ENCODE assay signal across 1 cellular context in the genomic region with DNA sequence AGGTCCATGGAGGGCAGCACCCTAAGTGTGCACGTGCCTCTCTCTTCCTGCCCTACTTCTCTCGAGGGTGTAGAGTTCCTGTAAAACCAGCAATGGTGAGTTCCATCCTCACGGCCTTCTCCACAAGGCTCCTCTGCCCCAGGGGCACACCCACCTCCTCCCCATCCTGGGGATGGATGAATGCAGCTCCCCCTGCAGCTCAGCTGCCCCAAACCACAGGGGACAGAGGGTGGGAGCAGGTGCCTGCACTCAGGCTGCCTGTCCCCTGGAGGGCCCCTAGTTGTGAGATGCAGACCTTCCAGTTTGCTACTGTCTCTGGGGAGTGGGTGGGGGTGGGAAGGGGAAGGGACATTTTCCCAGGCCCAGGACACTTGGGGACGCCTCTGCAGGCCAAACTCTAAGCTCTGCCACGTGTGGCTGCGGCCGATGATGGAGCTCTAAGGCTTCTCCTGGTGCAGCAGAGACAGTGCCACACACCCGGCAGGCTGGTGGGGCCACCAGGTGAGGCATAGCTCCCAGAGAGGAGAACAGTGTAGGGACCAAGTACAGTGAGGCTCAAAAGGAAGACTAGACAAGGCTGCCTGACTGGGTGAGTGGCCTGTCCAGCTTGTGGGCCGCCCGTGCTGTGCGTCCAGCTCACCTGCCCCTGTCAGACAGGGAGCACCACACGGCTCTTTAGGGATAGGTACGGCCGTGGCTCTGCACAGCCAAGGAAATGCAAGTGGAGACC.
TF ChIP-seq lines count a peak whose summit lies in the region.

No MANE protein-coding gene starts in this region.

TF ChIP-seq in GM23338, 12 proteins besides CTCF, POLR2A, EP300 and RAD21 (continued from another document):
- TF ChIP-seq, protein P1, sequence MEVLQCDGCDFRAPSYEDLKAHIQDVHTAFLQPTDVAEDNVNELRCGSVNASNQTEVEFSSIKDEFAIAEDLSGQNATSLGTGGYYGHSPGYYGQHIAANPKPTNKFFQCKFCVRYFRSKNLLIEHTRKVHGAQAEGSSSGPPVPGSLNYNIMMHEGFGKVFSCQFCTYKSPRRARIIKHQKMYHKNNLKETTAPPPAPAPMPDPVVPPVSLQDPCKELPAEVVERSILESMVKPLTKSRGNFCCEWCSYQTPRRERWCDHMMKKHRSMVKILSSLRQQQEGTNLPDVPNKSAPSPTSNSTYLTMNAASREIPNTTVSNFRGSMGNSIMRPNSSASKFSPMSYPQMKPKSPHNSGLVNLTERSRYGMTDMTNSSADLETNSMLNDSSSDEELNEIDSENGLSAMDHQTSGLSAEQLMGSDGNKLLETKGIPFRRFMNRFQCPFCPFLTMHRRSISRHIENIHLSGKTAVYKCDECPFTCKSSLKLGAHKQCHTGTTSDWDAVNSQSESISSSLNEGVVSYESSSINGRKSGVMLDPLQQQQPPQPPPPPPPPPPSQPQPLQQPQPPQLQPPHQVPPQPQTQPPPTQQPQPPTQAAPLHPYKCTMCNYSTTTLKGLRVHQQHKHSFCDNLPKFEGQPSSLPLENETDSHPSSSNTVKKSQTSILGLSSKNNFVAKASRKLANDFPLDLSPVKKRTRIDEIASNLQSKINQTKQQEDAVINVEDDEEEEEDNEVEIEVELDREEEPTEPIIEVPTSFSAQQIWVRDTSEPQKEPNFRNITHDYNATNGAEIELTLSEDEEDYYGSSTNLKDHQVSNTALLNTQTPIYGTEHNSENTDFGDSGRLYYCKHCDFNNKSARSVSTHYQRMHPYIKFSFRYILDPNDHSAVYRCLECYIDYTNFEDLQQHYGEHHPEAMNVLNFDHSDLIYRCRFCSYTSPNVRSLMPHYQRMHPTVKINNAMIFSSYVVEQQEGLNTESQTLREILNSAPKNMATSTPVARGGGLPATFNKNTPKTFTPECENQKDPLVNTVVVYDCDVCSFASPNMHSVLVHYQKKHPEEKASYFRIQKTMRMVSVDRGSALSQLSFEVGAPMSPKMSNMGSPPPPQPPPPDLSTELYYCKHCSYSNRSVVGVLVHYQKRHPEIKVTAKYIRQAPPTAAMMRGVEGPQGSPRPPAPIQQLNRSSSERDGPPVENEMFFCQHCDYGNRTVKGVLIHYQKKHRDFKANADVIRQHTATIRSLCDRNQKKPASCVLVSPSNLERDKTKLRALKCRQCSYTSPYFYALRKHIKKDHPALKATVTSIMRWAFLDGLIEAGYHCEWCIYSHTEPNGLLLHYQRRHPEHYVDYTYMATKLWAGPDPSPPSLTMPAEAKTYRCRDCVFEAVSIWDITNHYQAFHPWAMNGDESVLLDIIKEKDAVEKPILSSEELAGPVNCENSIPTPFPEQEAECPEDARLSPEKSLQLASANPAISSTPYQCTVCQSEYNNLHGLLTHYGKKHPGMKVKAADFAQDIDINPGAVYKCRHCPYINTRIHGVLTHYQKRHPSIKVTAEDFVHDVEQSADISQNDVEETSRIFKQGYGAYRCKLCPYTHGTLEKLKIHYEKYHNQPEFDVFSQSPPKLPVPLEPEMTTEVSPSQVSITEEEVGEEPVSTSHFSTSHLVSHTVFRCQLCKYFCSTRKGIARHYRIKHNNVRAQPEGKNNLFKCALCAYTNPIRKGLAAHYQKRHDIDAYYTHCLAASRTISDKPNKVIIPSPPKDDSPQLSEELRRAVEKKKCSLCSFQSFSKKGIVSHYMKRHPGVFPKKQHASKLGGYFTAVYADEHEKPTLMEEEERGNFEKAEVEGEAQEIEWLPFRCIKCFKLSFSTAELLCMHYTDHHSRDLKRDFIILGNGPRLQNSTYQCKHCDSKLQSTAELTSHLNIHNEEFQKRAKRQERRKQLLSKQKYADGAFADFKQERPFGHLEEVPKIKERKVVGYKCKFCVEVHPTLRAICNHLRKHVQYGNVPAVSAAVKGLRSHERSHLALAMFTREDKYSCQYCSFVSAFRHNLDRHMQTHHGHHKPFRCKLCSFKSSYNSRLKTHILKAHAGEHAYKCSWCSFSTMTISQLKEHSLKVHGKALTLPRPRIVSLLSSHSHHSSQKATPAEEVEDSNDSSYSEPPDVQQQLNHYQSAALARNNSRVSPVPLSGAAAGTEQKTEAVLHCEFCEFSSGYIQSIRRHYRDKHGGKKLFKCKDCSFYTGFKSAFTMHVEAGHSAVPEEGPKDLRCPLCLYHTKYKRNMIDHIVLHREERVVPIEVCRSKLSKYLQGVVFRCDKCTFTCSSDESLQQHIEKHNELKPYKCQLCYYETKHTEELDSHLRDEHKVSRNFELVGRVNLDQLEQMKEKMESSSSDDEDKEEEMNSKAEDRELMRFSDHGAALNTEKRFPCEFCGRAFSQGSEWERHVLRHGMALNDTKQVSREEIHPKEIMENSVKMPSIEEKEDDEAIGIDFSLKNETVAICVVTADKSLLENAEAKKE (CRISPR knock-in tag; IDR thresholded peaks at IDR 0.05) = no peak
- TF ChIP-seq CREB1 (CRISPR knock-in tag; IDR thresholded peaks at IDR 0.05; ENCODE audit: low read depth) (no peak), ZNF331 (CRISPR knock-in tag; IDR thresholded peaks at IDR 0.05; ENCODE audit: low read depth) (no peak), NANOG (IDR thresholded peaks at IDR 0.05; ENCODE audit: borderline replicate concordance) (no peak), REST (IDR thresholded peaks at IDR 0.05; ENCODE audit: unreplicated experiment) (no peak)
TF ChIP-seq in GM23338: peak in this region for 0.
